1 cellular context compared by ENCODE assay signal in genomic region chr17:16923904-16924700, GRCh38.
TF ChIP-seq lines count a peak whose summit lies in the region.

No MANE protein-coding gene starts in this region.

TF ChIP-seq in SK-N-SH, 30 proteins besides CTCF, POLR2A, EP300 and RAD21:
- TF ChIP-seq ZBTB33 (IDR thresholded peaks at IDR 0.05; ENCODE audit: borderline replicate concordance, low read depth) (no peak), JUND (IDR thresholded peaks at IDR 0.05) (no peak), MXI1 (IDR thresholded peaks at IDR 0.05; ENCODE audit: low read depth, low read length) (no peak), TEAD4 (IDR thresholded peaks at IDR 0.05; ENCODE audit: borderline replicate concordance, insufficient read depth) (no peak), MAX (IDR thresholded peaks at IDR 0.05; ENCODE audit: low read depth) (no peak), TAF1 (IDR thresholded peaks at IDR 0.05; ENCODE audit: borderline replicate concordance, low read depth, low read length) (no peak), POLR2AphosphoS5 (IDR thresholded peaks at IDR 0.05; ENCODE audit: low read depth, low read length) (no peak), YY1 (IDR thresholded peaks at IDR 0.05; ENCODE audit: low read depth) (no peak), FOSL2 (IDR thresholded peaks at IDR 0.05; ENCODE audit: borderline replicate concordance, low read depth) (no peak)
